In the genomic region with DNA sequence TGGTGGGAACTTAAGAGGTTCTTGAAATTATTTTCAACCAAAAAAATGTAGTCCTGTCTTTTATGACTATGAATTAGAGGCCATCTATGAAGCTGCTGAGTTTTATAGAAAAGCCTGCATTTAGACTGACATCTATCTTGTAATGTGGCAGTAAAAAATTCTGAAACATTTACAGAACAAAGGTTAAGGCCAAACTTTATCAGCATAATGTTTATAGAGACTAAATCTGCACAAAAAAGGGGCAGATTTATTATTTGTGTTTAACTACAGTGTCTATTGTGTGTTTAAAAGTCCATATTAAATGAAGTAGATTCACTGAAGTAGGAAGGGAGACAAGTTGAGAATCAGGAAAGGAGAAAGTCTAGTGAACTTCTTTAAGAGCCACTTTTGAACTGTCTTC, we compare ENCODE assay signal across 11 cellular contexts. TPM values are rescaled to one million over a fixed set of nuclear protein-coding genes. Genes with fewer than 3 reads are reported as not detected.
"Had no signal": no experiment of that assay in that cellular context is flagged by ENCODE, and none has a peak within 500 bp of the region (broad histone marks: within the 10 kb centered on the region; RNA-seq: fewer than 3 reads in every experiment).

No MANE protein-coding gene starts in this region.

- DNase-seq: GM23248, GOT3, H7, HFFc6, KBM-7 had no signal

- H3K27me3 Mint-ChIP-seq: IgD-negative memory B cell had no signal

- H3K9me3 Mint-ChIP-seq: HFFc6 had no signal

- H3K4me3 Mint-ChIP-seq: HFFc6, IgD-negative memory B cell had no signal

- H3K36me3 ChIP-seq: HAP-1 had no signal

- H3K9ac ChIP-seq: GM23248 had no signal

- H2AFZ ChIP-seq: GM23248 had no signal

- H3K27ac ChIP-seq: GM23248 had no signal

- H3K27ac Mint-ChIP-seq: HFFc6, IgD-negative memory B cell had no signal

- ATAC-seq: HCT116 had no signal

- FAIRE-seq: HTR-8/SVneo had no signal

- H3K9me3 ChIP-seq: HAP-1 had no signal

- H3K4me3 ChIP-seq: GM23248, HAP-1 had no signal

RNA-seq across cellular contexts. Expression of a gene that starts 37.3 kb away (rescaled TPM):
- total RNA-seq: GM23248, H4, HFFc6, HT-29 had no signal
- polyA plus RNA-seq: GM23248, IgD-negative memory B cell had no signal
